12 cellular contexts compared by ENCODE assay signal in genomic region chr14:71231521-71232393, GRCh38.
DNase-seq lines count a peak whose midpoint lies in the region; ATAC-seq and TF ChIP-seq lines count a peak whose summit lies in the region.
"Had no signal": no experiment of that assay in that cellular context is flagged by ENCODE, and none has a peak within 500 bp of the region (broad histone marks: within the 10 kb centered on the region; RNA-seq: fewer than 3 reads in every experiment).

No MANE protein-coding gene starts in this region.

- H3K27ac Mint-ChIP-seq in dendritic cell treated with granulocyte-macrophage colony-stimulating factor and Interleukin-4, amounts not matched to agents 40 ng/mL and 50 ng/mL, for 4 days, result peak overlapping the region; percentile 11
- H3K27ac Mint-ChIP-seq in T-cell, result no peak overlapping the region
- H3K27ac Mint-ChIP-seq: activated T-cell treated with anti-CD3 and anti-CD28 coated beads, Interleukin-2, amount 50 U/mL, for 24 hours; CD4-positive, alpha-beta T cell had no signal

- H3K27me3 Mint-ChIP-seq in dendritic cell treated with granulocyte-macrophage colony-stimulating factor and Interleukin-4, amounts not matched to agents 40 ng/mL and 50 ng/mL, for 4 days, result no peaks in the 10 kb centered on the region
- H3K27me3 Mint-ChIP-seq in T-cell, result no peaks in the 10 kb centered on the region
- H3K27me3 Mint-ChIP-seq: activated T-cell treated with anti-CD3 and anti-CD28 coated beads, Interleukin-2, amount 50 U/mL, for 24 hours; CD4-positive, alpha-beta T cell had no signal

- DNase-seq in Daoy (ENCODE audit: low read depth) (peak; percentile 25), NCI-H510A (lab: John Stamatoyannopoulos, UW) (peak; percentile 69), esophagus squamous epithelium (lab: John Stamatoyannopoulos, UW) (no peak), T-cell (no peak), Peyer's patch (no peak), uterus (no peak)
- DNase-seq: activated T-cell treated with anti-CD3 and anti-CD28 coated beads, Interleukin-2, amount 50 U/mL, for 24 hours; CD4-positive, alpha-beta T cell had no signal

- H3K27ac ChIP-seq in esophagus squamous epithelium (no peak overlapping the region), Peyer's patch (no peak overlapping the region), uterus (no peak overlapping the region)
- H3K27ac ChIP-seq: RWPE1 had no signal

- TF ChIP-seq POLR2A in esophagus squamous epithelium (IDR thresholded peaks at IDR 0.05) (no peak), Peyer's patch (IDR thresholded peaks at IDR 0.05) (no peak), uterus (IDR thresholded peaks at IDR 0.05) (no peak)

- intact Hi-C loops in dendritic cell treated with granulocyte-macrophage colony-stimulating factor and Interleukin-4, amounts not matched to agents 40 ng/mL and 50 ng/mL, for 4 days (cut with micrococcal nuclease), result no loop called here
- intact Hi-C loops in esophagus squamous epithelium (cut with DNase I) (no loop called here), uterus (cut with DNase I; ENCODE audit: low total_unique reads) (no loop called here)

- H3K4me1 ChIP-seq in esophagus squamous epithelium (peaks cover 0 to 17% (median 8%) of the 10 kb centered on the region in 3 donors), Peyer's patch (no peaks in the 10 kb centered on the region), uterus (no peaks in the 10 kb centered on the region)

- ATAC-seq in GM21723 (IDR thresholded peaks at IDR 0.05; ENCODE audit: unreplicated experiment) (peak; percentile 72), T-cell (replicated peaks in 1 of 4) (no peak)

- CTCF ChIA-PET in T-cell (lab: Charles Lee), result interaction anchor here in 1 of 2 donors (0.5 kb wide), 1 partner anchor 18 kb away, joined by 4 read pairs; no protein-coding TSS in a partner anchor

- H3K9me3 ChIP-seq in esophagus squamous epithelium, result no peaks in the 10 kb centered on the region
- H3K9me3 ChIP-seq in Peyer's patch, result no peaks in the 10 kb centered on the region
- no peaks in the 10 kb centered on the region for H3K9me3 ChIP-seq in uterus

- H3K27me3 ChIP-seq in esophagus squamous epithelium (no peaks in the 10 kb centered on the region), Peyer's patch (no peaks in the 10 kb centered on the region), uterus (no peaks in the 10 kb centered on the region)

- no peaks in the 10 kb centered on the region for H3K9me3 Mint-ChIP-seq in dendritic cell treated with granulocyte-macrophage colony-stimulating factor and Interleukin-4, amounts not matched to agents 40 ng/mL and 50 ng/mL, for 4 days
- no peaks in the 10 kb centered on the region for H3K9me3 Mint-ChIP-seq in T-cell
- H3K9me3 Mint-ChIP-seq: activated T-cell treated with anti-CD3 and anti-CD28 coated beads, Interleukin-2, amount 50 U/mL, for 24 hours; CD4-positive, alpha-beta T cell had no signal

- WGBS in esophagus squamous epithelium, 2 donors, result 88% methylated on average over 9 of the region's 16 CpGs; no CpG with 5 or more reads in 1 of the 2 donors

- H3K4me1 Mint-ChIP-seq in dendritic cell treated with granulocyte-macrophage colony-stimulating factor and Interleukin-4, amounts not matched to agents 40 ng/mL and 50 ng/mL, for 4 days (ENCODE audit: low read depth), result peaks cover 25% of the 10 kb centered on the region
- no peaks in the 10 kb centered on the region for H3K4me1 Mint-ChIP-seq in T-cell

- H3K4me3 ChIP-seq in esophagus squamous epithelium (no peak overlapping the region), Peyer's patch (no peak overlapping the region), uterus (no peak overlapping the region)

- H3K36me3 Mint-ChIP-seq in dendritic cell treated with granulocyte-macrophage colony-stimulating factor and Interleukin-4, amounts not matched to agents 40 ng/mL and 50 ng/mL, for 4 days (ENCODE audit: low read depth), result no peaks in the 10 kb centered on the region
- H3K36me3 Mint-ChIP-seq in T-cell, result no peaks in the 10 kb centered on the region

- no peaks in the 10 kb centered on the region for H3K36me3 ChIP-seq in esophagus squamous epithelium
- H3K36me3 ChIP-seq in Peyer's patch, result no peaks in the 10 kb centered on the region
- no peaks in the 10 kb centered on the region for H3K36me3 ChIP-seq in uterus

- no peak overlapping the region for H3K4me3 Mint-ChIP-seq in dendritic cell treated with granulocyte-macrophage colony-stimulating factor and Interleukin-4, amounts not matched to agents 40 ng/mL and 50 ng/mL, for 4 days
- H3K4me3 Mint-ChIP-seq in T-cell, result no peak overlapping the region
- H3K4me3 Mint-ChIP-seq: activated T-cell treated with anti-CD3 and anti-CD28 coated beads, Interleukin-2, amount 50 U/mL, for 24 hours; CD4-positive, alpha-beta T cell; neural crest cell had no signal

- POLR2A ChIA-PET in T-cell (lab: Charles Lee), result no interaction called here

- TF ChIP-seq CTCF in esophagus squamous epithelium (IDR thresholded peaks at IDR 0.05) (no peak), Peyer's patch (IDR thresholded peaks at IDR 0.05) (no peak), uterus (IDR thresholded peaks at IDR 0.05) (no peak)

Comparison
In these comparisons a context has a peak if more than half of its experiments do, and no peak if none do; other contexts are left out.
1. DNase-seq: peak in Daoy (single experiment) and NCI-H510A (single experiment); none in esophagus squamous epithelium (single experiment), T-cell (0 of 34), Peyer's patch (0 of 3) and uterus (0 of 2).